1 cellular context compared by ENCODE assay signal in the genomic region with DNA sequence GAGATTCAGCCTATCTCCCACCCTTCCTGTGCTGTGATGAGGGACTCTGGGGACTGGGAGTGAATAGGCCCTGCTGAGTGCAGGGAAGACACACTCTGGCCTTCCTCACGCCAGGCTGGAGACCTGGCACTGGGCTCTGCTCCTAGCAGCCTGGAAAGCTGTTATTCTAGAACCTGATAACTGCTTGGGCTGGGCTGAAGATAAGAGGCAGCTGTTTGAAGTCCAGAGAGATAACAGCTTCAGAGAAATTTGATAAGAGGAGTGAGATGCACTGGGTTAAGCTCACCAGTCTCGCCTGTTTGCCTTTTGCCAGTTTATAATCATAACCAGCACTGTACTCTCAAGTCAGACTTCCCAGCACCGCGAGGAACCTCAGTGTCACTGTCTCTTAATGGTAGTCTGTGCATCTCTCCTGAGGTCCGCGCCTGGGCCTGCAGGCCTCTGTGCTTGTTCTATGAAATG.
TF ChIP-seq lines count a peak whose summit lies in the region.

No MANE protein-coding gene starts in this region.

TF ChIP-seq in HepG2, 621 proteins besides CTCF, POLR2A, EP300 and RAD21 (continued from another document and continues in another):
- TF ChIP-seq, protein P1, sequence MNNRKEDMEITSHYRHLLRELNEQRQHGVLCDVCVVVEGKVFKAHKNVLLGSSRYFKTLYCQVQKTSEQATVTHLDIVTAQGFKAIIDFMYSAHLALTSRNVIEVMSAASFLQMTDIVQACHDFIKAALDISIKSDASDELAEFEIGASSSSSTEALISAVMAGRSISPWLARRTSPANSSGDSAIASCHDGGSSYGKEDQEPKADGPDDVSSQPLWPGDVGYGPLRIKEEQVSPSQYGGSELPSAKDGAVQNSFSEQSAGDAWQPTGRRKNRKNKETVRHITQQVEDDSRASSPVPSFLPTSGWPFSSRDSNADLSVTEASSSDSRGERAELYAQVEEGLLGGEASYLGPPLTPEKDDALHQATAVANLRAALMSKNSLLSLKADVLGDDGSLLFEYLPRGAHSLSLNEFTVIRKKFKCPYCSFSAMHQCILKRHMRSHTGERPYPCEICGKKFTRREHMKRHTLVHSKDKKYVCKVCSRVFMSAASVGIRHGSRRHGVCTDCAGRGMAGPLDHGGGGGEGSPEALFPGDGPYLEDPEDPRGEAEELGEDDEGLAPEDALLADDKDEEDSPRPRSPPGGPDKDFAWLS (CRISPR knock-in tag; IDR thresholded peaks at IDR 0.05; ENCODE audit: borderline replicate concordance): no peak
- TF ChIP-seq ZNF3 (CRISPR knock-in tag; IDR thresholded peaks at IDR 0.05): no peak
- TF ChIP-seq STAT5B (CRISPR knock-in tag; IDR thresholded peaks at IDR 0.05): no peak
- TF ChIP-seq ARID2 (CRISPR knock-in tag; IDR thresholded peaks at IDR 0.05; ENCODE audit: borderline replicate concordance): no peak
- TF ChIP-seq ZNF772 (CRISPR knock-in tag; IDR thresholded peaks at IDR 0.05): no peak
- TF ChIP-seq YEATS4 (CRISPR knock-in tag; IDR thresholded peaks at IDR 0.05; ENCODE audit: borderline replicate concordance): no peak
- no peak for TF ChIP-seq ZNF33B (CRISPR knock-in tag; IDR thresholded peaks at IDR 0.05)
- TF ChIP-seq NFYC (CRISPR knock-in tag; IDR thresholded peaks at IDR 0.05): no peak
- no peak for TF ChIP-seq RNF2 (conservative IDR thresholded peaks at IDR 0.05; ENCODE audit: low read depth)
- no peak for TF ChIP-seq PRMT3 (CRISPR knock-in tag; IDR thresholded peaks at IDR 0.05; ENCODE audit: borderline replicate concordance, low read depth)
- TF ChIP-seq ZNF567 (CRISPR knock-in tag; IDR thresholded peaks at IDR 0.05; ENCODE audit: borderline replicate concordance): no peak
- no peak for TF ChIP-seq FOXK1 (CRISPR knock-in tag; IDR thresholded peaks at IDR 0.05; ENCODE audit: borderline replicate concordance, low read depth)
- no peak for TF ChIP-seq NFRKB (IDR thresholded peaks at IDR 0.05)
- TF ChIP-seq, protein P2, sequence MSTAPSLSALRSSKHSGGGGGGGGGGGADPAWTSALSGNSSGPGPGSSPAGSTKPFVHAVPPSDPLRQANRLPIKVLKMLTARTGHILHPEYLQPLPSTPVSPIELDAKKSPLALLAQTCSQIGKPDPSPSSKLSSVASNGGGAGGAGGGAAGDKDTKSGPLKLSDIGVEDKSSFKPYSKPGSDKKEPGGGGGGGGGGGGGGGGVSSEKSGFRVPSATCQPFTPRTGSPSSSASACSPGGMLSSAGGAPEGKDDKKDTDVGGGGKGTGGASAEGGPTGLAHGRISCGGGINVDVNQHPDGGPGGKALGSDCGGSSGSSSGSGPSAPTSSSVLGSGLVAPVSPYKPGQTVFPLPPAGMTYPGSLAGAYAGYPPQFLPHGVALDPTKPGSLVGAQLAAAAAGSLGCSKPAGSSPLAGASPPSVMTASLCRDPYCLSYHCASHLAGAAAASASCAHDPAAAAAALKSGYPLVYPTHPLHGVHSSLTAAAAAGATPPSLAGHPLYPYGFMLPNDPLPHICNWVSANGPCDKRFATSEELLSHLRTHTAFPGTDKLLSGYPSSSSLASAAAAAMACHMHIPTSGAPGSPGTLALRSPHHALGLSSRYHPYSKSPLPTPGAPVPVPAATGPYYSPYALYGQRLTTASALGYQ (CRISPR knock-in tag; IDR thresholded peaks at IDR 0.05): no peak
- no peak for TF ChIP-seq IKZF1 (IDR thresholded peaks at IDR 0.05)
- TF ChIP-seq, protein P3, sequence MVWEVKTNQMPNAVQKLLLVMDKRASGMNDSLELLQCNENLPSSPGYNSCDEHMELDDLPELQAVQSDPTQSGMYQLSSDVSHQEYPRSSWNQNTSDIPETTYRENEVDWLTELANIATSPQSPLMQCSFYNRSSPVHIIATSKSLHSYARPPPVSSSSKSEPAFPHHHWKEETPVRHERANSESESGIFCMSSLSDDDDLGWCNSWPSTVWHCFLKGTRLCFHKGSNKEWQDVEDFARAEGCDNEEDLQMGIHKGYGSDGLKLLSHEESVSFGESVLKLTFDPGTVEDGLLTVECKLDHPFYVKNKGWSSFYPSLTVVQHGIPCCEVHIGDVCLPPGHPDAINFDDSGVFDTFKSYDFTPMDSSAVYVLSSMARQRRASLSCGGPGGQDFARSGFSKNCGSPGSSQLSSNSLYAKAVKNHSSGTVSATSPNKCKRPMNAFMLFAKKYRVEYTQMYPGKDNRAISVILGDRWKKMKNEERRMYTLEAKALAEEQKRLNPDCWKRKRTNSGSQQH (CRISPR knock-in tag; IDR thresholded peaks at IDR 0.05; ENCODE audit: low read depth): no peak
- no peak for TF ChIP-seq ZNF616 (CRISPR knock-in tag; IDR thresholded peaks at IDR 0.05; ENCODE audit: low read depth)
- TF ChIP-seq ZBTB21 (CRISPR knock-in tag; IDR thresholded peaks at IDR 0.05): no peak
- TF ChIP-seq, protein P4, sequence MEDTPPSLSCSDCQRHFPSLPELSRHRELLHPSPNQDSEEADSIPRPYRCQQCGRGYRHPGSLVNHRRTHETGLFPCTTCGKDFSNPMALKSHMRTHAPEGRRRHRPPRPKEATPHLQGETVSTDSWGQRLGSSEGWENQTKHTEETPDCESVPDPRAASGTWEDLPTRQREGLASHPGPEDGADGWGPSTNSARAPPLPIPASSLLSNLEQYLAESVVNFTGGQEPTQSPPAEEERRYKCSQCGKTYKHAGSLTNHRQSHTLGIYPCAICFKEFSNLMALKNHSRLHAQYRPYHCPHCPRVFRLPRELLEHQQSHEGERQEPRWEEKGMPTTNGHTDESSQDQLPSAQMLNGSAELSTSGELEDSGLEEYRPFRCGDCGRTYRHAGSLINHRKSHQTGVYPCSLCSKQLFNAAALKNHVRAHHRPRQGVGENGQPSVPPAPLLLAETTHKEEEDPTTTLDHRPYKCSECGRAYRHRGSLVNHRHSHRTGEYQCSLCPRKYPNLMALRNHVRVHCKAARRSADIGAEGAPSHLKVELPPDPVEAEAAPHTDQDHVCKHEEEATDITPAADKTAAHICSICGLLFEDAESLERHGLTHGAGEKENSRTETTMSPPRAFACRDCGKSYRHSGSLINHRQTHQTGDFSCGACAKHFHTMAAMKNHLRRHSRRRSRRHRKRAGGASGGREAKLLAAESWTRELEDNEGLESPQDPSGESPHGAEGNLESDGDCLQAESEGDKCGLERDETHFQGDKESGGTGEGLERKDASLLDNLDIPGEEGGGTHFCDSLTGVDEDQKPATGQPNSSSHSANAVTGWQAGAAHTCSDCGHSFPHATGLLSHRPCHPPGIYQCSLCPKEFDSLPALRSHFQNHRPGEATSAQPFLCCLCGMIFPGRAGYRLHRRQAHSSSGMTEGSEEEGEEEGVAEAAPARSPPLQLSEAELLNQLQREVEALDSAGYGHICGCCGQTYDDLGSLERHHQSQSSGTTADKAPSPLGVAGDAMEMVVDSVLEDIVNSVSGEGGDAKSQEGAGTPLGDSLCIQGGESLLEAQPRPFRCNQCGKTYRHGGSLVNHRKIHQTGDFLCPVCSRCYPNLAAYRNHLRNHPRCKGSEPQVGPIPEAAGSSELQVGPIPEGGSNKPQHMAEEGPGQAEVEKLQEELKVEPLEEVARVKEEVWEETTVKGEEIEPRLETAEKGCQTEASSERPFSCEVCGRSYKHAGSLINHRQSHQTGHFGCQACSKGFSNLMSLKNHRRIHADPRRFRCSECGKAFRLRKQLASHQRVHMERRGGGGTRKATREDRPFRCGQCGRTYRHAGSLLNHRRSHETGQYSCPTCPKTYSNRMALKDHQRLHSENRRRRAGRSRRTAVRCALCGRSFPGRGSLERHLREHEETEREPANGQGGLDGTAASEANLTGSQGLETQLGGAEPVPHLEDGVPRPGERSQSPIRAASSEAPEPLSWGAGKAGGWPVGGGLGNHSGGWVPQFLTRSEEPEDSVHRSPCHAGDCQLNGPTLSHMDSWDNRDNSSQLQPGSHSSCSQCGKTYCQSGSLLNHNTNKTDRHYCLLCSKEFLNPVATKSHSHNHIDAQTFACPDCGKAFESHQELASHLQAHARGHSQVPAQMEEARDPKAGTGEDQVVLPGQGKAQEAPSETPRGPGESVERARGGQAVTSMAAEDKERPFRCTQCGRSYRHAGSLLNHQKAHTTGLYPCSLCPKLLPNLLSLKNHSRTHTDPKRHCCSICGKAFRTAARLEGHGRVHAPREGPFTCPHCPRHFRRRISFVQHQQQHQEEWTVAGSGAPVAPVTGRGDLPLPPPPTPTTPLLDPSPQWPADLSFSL (CRISPR knock-in tag; IDR thresholded peaks at IDR 0.05): no peak
- TF ChIP-seq ZNF644 (CRISPR knock-in tag; IDR thresholded peaks at IDR 0.05; ENCODE audit: low read depth): no peak
- TF ChIP-seq, protein P5, sequence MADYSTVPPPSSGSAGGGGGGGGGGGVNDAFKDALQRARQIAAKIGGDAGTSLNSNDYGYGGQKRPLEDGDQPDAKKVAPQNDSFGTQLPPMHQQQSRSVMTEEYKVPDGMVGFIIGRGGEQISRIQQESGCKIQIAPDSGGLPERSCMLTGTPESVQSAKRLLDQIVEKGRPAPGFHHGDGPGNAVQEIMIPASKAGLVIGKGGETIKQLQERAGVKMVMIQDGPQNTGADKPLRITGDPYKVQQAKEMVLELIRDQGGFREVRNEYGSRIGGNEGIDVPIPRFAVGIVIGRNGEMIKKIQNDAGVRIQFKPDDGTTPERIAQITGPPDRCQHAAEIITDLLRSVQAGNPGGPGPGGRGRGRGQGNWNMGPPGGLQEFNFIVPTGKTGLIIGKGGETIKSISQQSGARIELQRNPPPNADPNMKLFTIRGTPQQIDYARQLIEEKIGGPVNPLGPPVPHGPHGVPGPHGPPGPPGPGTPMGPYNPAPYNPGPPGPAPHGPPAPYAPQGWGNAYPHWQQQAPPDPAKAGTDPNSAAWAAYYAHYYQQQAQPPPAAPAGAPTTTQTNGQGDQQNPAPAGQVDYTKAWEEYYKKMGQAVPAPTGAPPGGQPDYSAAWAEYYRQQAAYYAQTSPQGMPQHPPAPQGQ (CRISPR knock-in tag; IDR thresholded peaks at IDR 0.05; ENCODE audit: borderline replicate concordance): no peak
- no peak for TF ChIP-seq ZNF317 (CRISPR knock-in tag; IDR thresholded peaks at IDR 0.05)
- TF ChIP-seq, protein P6, sequence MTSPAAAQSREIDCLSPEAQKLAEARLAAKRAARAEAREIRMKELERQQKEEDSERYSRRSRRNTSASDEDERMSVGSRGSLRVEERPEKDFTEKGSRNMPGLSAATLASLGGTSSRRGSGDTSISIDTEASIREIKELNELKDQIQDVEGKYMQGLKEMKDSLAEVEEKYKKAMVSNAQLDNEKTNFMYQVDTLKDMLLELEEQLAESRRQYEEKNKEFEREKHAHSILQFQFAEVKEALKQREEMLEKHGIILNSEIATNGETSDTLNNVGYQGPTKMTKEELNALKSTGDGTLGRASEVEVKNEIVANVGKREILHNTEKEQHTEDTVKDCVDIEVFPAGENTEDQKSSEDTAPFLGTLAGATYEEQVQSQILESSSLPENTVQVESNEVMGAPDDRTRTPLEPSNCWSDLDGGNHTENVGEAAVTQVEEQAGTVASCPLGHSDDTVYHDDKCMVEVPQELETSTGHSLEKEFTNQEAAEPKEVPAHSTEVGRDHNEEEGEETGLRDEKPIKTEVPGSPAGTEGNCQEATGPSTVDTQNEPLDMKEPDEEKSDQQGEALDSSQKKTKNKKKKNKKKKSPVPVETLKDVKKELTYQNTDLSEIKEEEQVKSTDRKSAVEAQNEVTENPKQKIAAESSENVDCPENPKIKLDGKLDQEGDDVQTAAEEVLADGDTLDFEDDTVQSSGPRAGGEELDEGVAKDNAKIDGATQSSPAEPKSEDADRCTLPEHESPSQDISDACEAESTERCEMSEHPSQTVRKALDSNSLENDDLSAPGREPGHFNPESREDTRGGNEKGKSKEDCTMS (CRISPR knock-in tag; conservative IDR thresholded peaks at IDR 0.05): no peak
- no peak for TF ChIP-seq HHEX (CRISPR knock-in tag; IDR thresholded peaks at IDR 0.05)
- TF ChIP-seq POLR2G (IDR thresholded peaks at IDR 0.05; ENCODE audit: low read depth, low read length): peak; percentile 65
- TF ChIP-seq, protein P7, sequence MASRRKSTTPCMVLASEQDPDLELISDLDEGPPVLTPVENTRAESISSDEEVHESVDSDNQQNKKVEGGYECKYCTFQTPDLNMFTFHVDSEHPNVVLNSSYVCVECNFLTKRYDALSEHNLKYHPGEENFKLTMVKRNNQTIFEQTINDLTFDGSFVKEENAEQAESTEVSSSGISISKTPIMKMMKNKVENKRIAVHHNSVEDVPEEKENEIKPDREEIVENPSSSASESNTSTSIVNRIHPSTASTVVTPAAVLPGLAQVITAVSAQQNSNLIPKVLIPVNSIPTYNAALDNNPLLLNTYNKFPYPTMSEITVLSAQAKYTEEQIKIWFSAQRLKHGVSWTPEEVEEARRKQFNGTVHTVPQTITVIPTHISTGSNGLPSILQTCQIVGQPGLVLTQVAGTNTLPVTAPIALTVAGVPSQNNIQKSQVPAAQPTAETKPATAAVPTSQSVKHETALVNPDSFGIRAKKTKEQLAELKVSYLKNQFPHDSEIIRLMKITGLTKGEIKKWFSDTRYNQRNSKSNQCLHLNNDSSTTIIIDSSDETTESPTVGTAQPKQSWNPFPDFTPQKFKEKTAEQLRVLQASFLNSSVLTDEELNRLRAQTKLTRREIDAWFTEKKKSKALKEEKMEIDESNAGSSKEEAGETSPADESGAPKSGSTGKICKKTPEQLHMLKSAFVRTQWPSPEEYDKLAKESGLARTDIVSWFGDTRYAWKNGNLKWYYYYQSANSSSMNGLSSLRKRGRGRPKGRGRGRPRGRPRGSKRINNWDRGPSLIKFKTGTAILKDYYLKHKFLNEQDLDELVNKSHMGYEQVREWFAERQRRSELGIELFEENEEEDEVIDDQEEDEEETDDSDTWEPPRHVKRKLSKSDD (CRISPR knock-in tag; IDR thresholded peaks at IDR 0.05; ENCODE audit: low read depth): no peak
- TF ChIP-seq ZNF782 (CRISPR knock-in tag; IDR thresholded peaks at IDR 0.05; ENCODE audit: borderline replicate concordance): no peak
- TF ChIP-seq, protein P8, sequence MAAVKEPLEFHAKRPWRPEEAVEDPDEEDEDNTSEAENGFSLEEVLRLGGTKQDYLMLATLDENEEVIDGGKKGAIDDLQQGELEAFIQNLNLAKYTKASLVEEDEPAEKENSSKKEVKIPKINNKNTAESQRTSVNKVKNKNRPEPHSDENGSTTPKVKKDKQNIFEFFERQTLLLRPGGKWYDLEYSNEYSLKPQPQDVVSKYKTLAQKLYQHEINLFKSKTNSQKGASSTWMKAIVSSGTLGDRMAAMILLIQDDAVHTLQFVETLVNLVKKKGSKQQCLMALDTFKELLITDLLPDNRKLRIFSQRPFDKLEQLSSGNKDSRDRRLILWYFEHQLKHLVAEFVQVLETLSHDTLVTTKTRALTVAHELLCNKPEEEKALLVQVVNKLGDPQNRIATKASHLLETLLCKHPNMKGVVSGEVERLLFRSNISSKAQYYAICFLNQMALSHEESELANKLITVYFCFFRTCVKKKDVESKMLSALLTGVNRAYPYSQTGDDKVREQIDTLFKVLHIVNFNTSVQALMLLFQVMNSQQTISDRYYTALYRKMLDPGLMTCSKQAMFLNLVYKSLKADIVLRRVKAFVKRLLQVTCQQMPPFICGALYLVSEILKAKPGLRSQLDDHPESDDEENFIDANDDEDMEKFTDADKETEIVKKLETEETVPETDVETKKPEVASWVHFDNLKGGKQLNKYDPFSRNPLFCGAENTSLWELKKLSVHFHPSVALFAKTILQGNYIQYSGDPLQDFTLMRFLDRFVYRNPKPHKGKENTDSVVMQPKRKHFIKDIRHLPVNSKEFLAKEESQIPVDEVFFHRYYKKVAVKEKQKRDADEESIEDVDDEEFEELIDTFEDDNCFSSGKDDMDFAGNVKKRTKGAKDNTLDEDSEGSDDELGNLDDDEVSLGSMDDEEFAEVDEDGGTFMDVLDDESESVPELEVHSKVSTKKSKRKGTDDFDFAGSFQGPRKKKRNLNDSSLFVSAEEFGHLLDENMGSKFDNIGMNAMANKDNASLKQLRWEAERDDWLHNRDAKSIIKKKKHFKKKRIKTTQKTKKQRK (IDR thresholded peaks at IDR 0.05; ENCODE audit: low read length): no peak
- TF ChIP-seq MBNL3 (CRISPR knock-in tag; conservative IDR thresholded peaks at IDR 0.05): no peak
- peak; percentile 13; the same call in 1 of the 2 replicates for TF ChIP-seq ZFY (CRISPR knock-in tag; IDR thresholded peaks at IDR 0.05)
- no peak for TF ChIP-seq ZNF777 (CRISPR knock-in tag; IDR thresholded peaks at IDR 0.05)
- no peak for TF ChIP-seq ZNF143 (CRISPR knock-in tag; IDR thresholded peaks at IDR 0.05)
